ENCODE assay signal across 18 cellular contexts in genomic region chr5:116525680-116526079, GRCh38. TPM values are rescaled to one million over a fixed set of nuclear protein-coding genes. Genes with fewer than 3 reads are reported as not detected.
DNase-seq lines count a peak whose midpoint lies in the region; ATAC-seq and TF ChIP-seq lines count a peak whose summit lies in the region.
"Had no signal": no experiment of that assay in that cellular context is flagged by ENCODE, and none has a peak within 500 bp of the region (broad histone marks: within the 10 kb centered on the region; RNA-seq: fewer than 3 reads in every experiment).

No MANE protein-coding gene starts in this region.

- DNase-seq in colonic mucosa: peak; percentile 54
- DNase-seq in sigmoid colon: no peak
- no peak for DNase-seq in heart right ventricle
- DNase-seq in A172 (ENCODE audit: low spot score): no peak
- no peak for DNase-seq in CD8-positive, alpha-beta T cell
- DNase-seq: CD8-positive, alpha-beta memory T cell; DMS79; KG1; MV-4-11; NCI-H1694 treated with DMSO at 0.1 percent for 48 hours; NCI-H2107; NCI-H2227 treated with DMSO at 0.1 percent for 48 hours; OCI-M1; SHP77; SK-N-SH had no signal

- H3K4me1 ChIP-seq in HUES6 (ENCODE audit: control insufficient read depth, insufficient read depth, low read length): peaks cover 92% of the 10 kb centered on the region
- H3K4me1 ChIP-seq in colonic mucosa: peaks cover 5% of the 10 kb centered on the region
- H3K4me1 ChIP-seq in mucosa of rectum (ENCODE audit: control insufficient read depth in 2 of 2, insufficient read depth in 2 of 2, low read length in 2 of 2): peaks cover 34 to 39% of the 10 kb centered on the region in 2 donors
- peaks cover 0 to 95% (median 73%) of the 10 kb centered on the region in 4 donors for H3K4me1 ChIP-seq in sigmoid colon
- H3K4me1 ChIP-seq in heart right ventricle: peaks cover 0 to 59% (median 26%) of the 10 kb centered on the region in 9 donors
- no peaks in the 10 kb centered on the region for H3K4me1 ChIP-seq in CD8-positive, alpha-beta T cell (ENCODE audit: insufficient read depth, low read length)

- H3K4me3 ChIP-seq in HUES6 (ENCODE audit: low read depth, low read length) (no peak overlapping the region), colonic mucosa (no peak overlapping the region), mucosa of rectum (ENCODE audit: low read length in 2 of 2) (no peak overlapping the region), sigmoid colon (no peak overlapping the region), heart right ventricle (no peak overlapping the region)
- H3K4me3 ChIP-seq in CD8-positive, alpha-beta T cell (ENCODE audit: low read depth, low read length): no peak overlapping the region
- H3K4me3 ChIP-seq: BLaER1 treated with 17β-estradiol and CSF1 and Interleukin-3, amounts not matched to agents 10 nM and 100 nM had no signal

- H3K4me3 Mint-ChIP-seq in CD8-positive, alpha-beta T cell: no peak overlapping the region
- H3K4me3 Mint-ChIP-seq: CD8-positive, alpha-beta memory T cell had no signal

- H3K27ac ChIP-seq in HUES6 (ENCODE audit: low read depth, low read length) (0 out of 2 replicates have a peak overlapping the region, but pooled peaks have one; percentile 20), colonic mucosa (peak overlapping the region; percentile 86), mucosa of rectum (ENCODE audit: low read depth in 2 of 2, low read length in 2 of 2) (peak overlapping the region; percentile 74 to 90), sigmoid colon (peak overlapping the region in 3 of 4 donors; percentile 35 to 74 (median 72)), heart right ventricle (no peak overlapping the region)
- no peak overlapping the region for H3K27ac ChIP-seq in CD8-positive, alpha-beta T cell (ENCODE audit: low read depth, low read length)
- H3K27ac ChIP-seq: BLaER1 treated with 17β-estradiol and CSF1 and Interleukin-3, amounts not matched to agents 10 nM and 100 nM had no signal

- no peak for TF ChIP-seq EP300 in sigmoid colon (IDR thresholded peaks at IDR 0.05)

- H3K36me3 ChIP-seq in HUES6 (ENCODE audit: control insufficient read depth, insufficient read depth, low read length): peaks cover 12% of the 10 kb centered on the region
- no peaks in the 10 kb centered on the region for H3K36me3 ChIP-seq in colonic mucosa
- no peaks in the 10 kb centered on the region for H3K36me3 ChIP-seq in mucosa of rectum (ENCODE audit: control insufficient read depth in 2 of 2, insufficient read depth in 2 of 2, low read length in 2 of 2)
- no peaks in the 10 kb centered on the region for H3K36me3 ChIP-seq in sigmoid colon
- H3K36me3 ChIP-seq in heart right ventricle: no peaks in the 10 kb centered on the region
- H3K36me3 ChIP-seq in CD8-positive, alpha-beta T cell (ENCODE audit: insufficient read depth, low read length): no peaks in the 10 kb centered on the region
- H3K36me3 ChIP-seq: BLaER1 treated with 17β-estradiol and CSF1 and Interleukin-3, amounts not matched to agents 10 nM and 100 nM had no signal

- no peaks in the 10 kb centered on the region for H3K27me3 Mint-ChIP-seq in CD8-positive, alpha-beta T cell (ENCODE audit: low read depth)
- H3K27me3 Mint-ChIP-seq: CD8-positive, alpha-beta memory T cell had no signal

- TF ChIP-seq CTCF in colonic mucosa (IDR thresholded peaks at IDR 0.05) (no peak), sigmoid colon (IDR thresholded peaks at IDR 0.05) (no peak), heart right ventricle (IDR thresholded peaks at IDR 0.05) (no peak)
- no peak for TF ChIP-seq CTCF in CD8-positive, alpha-beta T cell (IDR thresholded peaks at IDR 0.05)

- H3K9ac ChIP-seq in HUES6 (ENCODE audit: low read length) (no peak overlapping the region), colonic mucosa (ENCODE audit: low read depth in 2 of 2, low read length in 2 of 2) (peak overlapping the region in 1 of 2 donors; percentile 12), mucosa of rectum (ENCODE audit: low read depth in 1 of 2, low read length in 2 of 2) (peak overlapping the region in 1 of 2 donors; percentile 69)
- H3K9ac ChIP-seq: BLaER1 treated with 17β-estradiol and CSF1 and Interleukin-3, amounts not matched to agents 10 nM and 100 nM; SK-N-SH had no signal

- no peaks in the 10 kb centered on the region for H3K36me3 Mint-ChIP-seq in CD8-positive, alpha-beta T cell

- H3K27me3 ChIP-seq in HUES6 (ENCODE audit: control insufficient read depth, insufficient read depth, low read length): no peaks in the 10 kb centered on the region
- no peaks in the 10 kb centered on the region for H3K27me3 ChIP-seq in colonic mucosa
- H3K27me3 ChIP-seq in mucosa of rectum (ENCODE audit: control insufficient read depth in 2 of 2, insufficient read depth in 2 of 2, low read length in 2 of 2): no peaks in the 10 kb centered on the region
- no peaks in the 10 kb centered on the region for H3K27me3 ChIP-seq in sigmoid colon
- no peaks in the 10 kb centered on the region for H3K27me3 ChIP-seq in heart right ventricle
- no peaks in the 10 kb centered on the region for H3K27me3 ChIP-seq in CD8-positive, alpha-beta T cell (ENCODE audit: insufficient read depth, low read length)
- H3K27me3 ChIP-seq: BLaER1 treated with 17β-estradiol and CSF1 and Interleukin-3, amounts not matched to agents 10 nM and 100 nM had no signal

- no peak overlapping the region for H3K27ac Mint-ChIP-seq in CD8-positive, alpha-beta T cell
- H3K27ac Mint-ChIP-seq: CD8-positive, alpha-beta memory T cell had no signal

- CTCF ChIA-PET in CD8-positive, alpha-beta T cell (lab: Charles Lee): no interaction called here

- ATAC-seq in heart right ventricle: no peak
- no peak for ATAC-seq in CD8-positive, alpha-beta T cell

- POLR2A ChIA-PET in CD8-positive, alpha-beta T cell (lab: Charles Lee): no interaction called here

- no peaks in the 10 kb centered on the region for H3K9me3 Mint-ChIP-seq in CD8-positive, alpha-beta T cell

- H3K4me1 Mint-ChIP-seq in CD8-positive, alpha-beta T cell (ENCODE audit: low read depth): no peaks in the 10 kb centered on the region
- H3K4me1 Mint-ChIP-seq: CD8-positive, alpha-beta memory T cell had no signal

- H3K9me3 ChIP-seq in HUES6 (ENCODE audit: control insufficient read depth, insufficient read depth, low read depth, low read length): no peaks in the 10 kb centered on the region
- no peaks in the 10 kb centered on the region for H3K9me3 ChIP-seq in colonic mucosa
- H3K9me3 ChIP-seq in mucosa of rectum (ENCODE audit: control insufficient read depth in 2 of 2, low read length in 2 of 2): no peaks in the 10 kb centered on the region
- H3K9me3 ChIP-seq in sigmoid colon: no peaks in the 10 kb centered on the region
- no peaks in the 10 kb centered on the region for H3K9me3 ChIP-seq in heart right ventricle
- H3K9me3 ChIP-seq in CD8-positive, alpha-beta T cell (ENCODE audit: low read length): no peaks in the 10 kb centered on the region
- H3K9me3 ChIP-seq: BLaER1 treated with 17β-estradiol and CSF1 and Interleukin-3, amounts not matched to agents 10 nM and 100 nM; SK-N-SH had no signal

- intact Hi-C loops in colonic mucosa (cut with DNase I) (no loop called here), sigmoid colon (cut with DNase I) (loop anchor here (10.0 kb wide), 1 partner anchor 909 kb away; no protein-coding TSS in a partner anchor), heart right ventricle (cut with DNase I) (no loop called here)
- intact Hi-C loops in CD8-positive, alpha-beta T cell (cut with DNase I, micrococcal nuclease): no loop called here

- no peak for TF ChIP-seq POLR2A in sigmoid colon (IDR thresholded peaks at IDR 0.05)

- 23 to 77% methylated on average over 3 of the region's 3 CpGs for WGBS in sigmoid colon, 2 donors
- WGBS in heart right ventricle, 2 donors: 94 to 99% methylated on average over 3 of the region's 3 CpGs

RNA-seq across cellular contexts. Expression of gene SEMA6A, which starts 48.9 kb away (rescaled TPM):
- total RNA-seq in colonic mucosa: 10 to 100 TPM; 66.7 to 89.9 TPM
- total RNA-seq in sigmoid colon: 10 to 100 TPM; 25.0 to 55.7 (median 39.5) TPM
- 10 to 100 TPM in 1 of 3 donors, 1 to 10 TPM in 2; 4.9 to 16.3 (median 8.4) TPM for polyA plus RNA-seq in sigmoid colon
- 10 to 100 TPM in 2 of 10 donors, 1 to 10 TPM in 8; 2.9 to 11.3 (median 8.3) TPM for total RNA-seq in heart right ventricle
- 1 to 10 TPM; 3.0 to 4.2 TPM for polyA plus RNA-seq in heart right ventricle
- 0.57 and 1.5 TPM in 2 replicates for total RNA-seq in A172 (2014; rRNA removed; shearing (Covaris generic))
- not detected for total RNA-seq in CD8-positive, alpha-beta T cell
- total RNA-seq: CD8-positive, alpha-beta memory T cell had no signal

Comparison
In these comparisons a context has a peak if more than half of its experiments do, and no peak if none do; other contexts are left out.
1. H3K27ac ChIP-seq: peak in HUES6 (single experiment), colonic mucosa (single experiment), mucosa of rectum (2 of 2) and sigmoid colon (3 of 4); none in heart right ventricle (0 of 10) and CD8-positive, alpha-beta T cell (single experiment).